Comparison of ENCODE assay signal across 14 cellular contexts in genomic region chr2:101983486-101983885, GRCh38. TPM values are rescaled to one million over a fixed set of nuclear protein-coding genes. Genes with fewer than 3 reads are reported as not detected.
A peak's percentile ranks its signal among the peaks of the same experiment; 100 is the strongest.
DNase-seq lines count a peak whose midpoint lies in the region; TF ChIP-seq lines count a peak whose summit lies in the region.
"Had no signal": no experiment of that assay in that cellular context is flagged by ENCODE, and none has a peak within 500 bp of the region (broad histone marks: within the 10 kb centered on the region; RNA-seq: fewer than 3 reads in every experiment).

No MANE protein-coding gene starts in this region.

- H4K20me1 ChIP-seq in fibroblast of lung (ENCODE audit: control insufficient read depth, extremely low read depth, insufficient read depth, low read length), result no peaks in the 10 kb centered on the region

- TF ChIP-seq CTCF in fibroblast of lung (conservative IDR thresholded peaks at IDR 0.05 in 1 of 2, IDR thresholded peaks at IDR 0.05 in 1 of 2; ENCODE audit: low read depth in 1 of 2, low read length in 2 of 2), result no peak

- H3K9me3 ChIP-seq in fibroblast of lung (ENCODE audit: control insufficient read depth, insufficient read depth, low read depth, low read length), result no peaks in the 10 kb centered on the region
- H3K9me3 ChIP-seq: neutrophil had no signal

- H3K4me3 ChIP-seq in fibroblast of lung (replicated peaks in 1 of 4; ENCODE audit: control extremely low read depth in 1 of 4, insufficient read depth in 1 of 4, low read depth in 3 of 4, low read length in 4 of 4), result no peak overlapping the region

- H3K79me2 ChIP-seq in fibroblast of lung (ENCODE audit: control insufficient read depth, insufficient read depth, low read length), result no peaks in the 10 kb centered on the region

- H3K27ac ChIP-seq in fibroblast of lung (ENCODE audit: insufficient read depth, low read length), result no peak overlapping the region
- H3K27ac ChIP-seq: KMS-11 had no signal

- H2AFZ ChIP-seq in fibroblast of lung (ENCODE audit: low read length), result no peak overlapping the region

- H3K4me2 ChIP-seq in fibroblast of lung (ENCODE audit: extremely low read depth, insufficient read depth, low read length), result no peak overlapping the region
- H3K4me2 ChIP-seq: KMS-11 had no signal

- DNase-seq in ELR (ENCODE audit: low read depth) (peak; percentile 16), NCI-H510A treated with DMSO at 0.1 percent for 48 hours (lab: John Stamatoyannopoulos, UW) (peak; percentile 65), fibroblast of lung (ENCODE audit: low read depth in 2 of 2) (peak; percentile 24 to 73), pons (ENCODE audit: low spot score) (peak; percentile 11), globus pallidus (ENCODE audit: low spot score) (no peak), KBM-7 (no peak)
- DNase-seq in stimulated activated naive CD4-positive, alpha-beta T cell (lab: John Stamatoyannopoulos, UW), result no peak
- DNase-seq: activated naive CD4-positive, alpha-beta T cell treated with anti-CD3 and anti-CD28 coated beads for 36 hours; DND-41; effector CD4-positive, alpha-beta T cell; NCI-H226; stimulated activated CD4-positive, alpha-beta T cell treated with anti-CD3 and anti-CD28 coated beads, Interleukin-4, amount 100 ng/mL, for 4 hours had no signal

- H3K4me1 ChIP-seq in fibroblast of lung (ENCODE audit: control insufficient read depth, extremely low read depth, insufficient read depth, low read length), result no peaks in the 10 kb centered on the region

- H3K27me3 ChIP-seq in fibroblast of lung (ENCODE audit: control insufficient read depth, insufficient read depth, low read length), result peaks cover 12% of the 10 kb centered on the region
- H3K27me3 ChIP-seq: neutrophil had no signal

- H3K36me3 ChIP-seq in fibroblast of lung (ENCODE audit: control insufficient read depth, insufficient read depth, low read length), result no peaks in the 10 kb centered on the region

- in situ Hi-C loops in KBM-7 (cut with MboI; ENCODE audit: low pct_unique_long_range_greater_than_20kb, low sequenced_read_pairs), result no loop called here

- no peak overlapping the region for H3K9ac ChIP-seq in fibroblast of lung (ENCODE audit: insufficient read depth, low read length)
- H3K9ac ChIP-seq: KMS-11 had no signal

RNA-seq across cellular contexts. Expression of gene IL1R2, which starts 8.3 kb away (rescaled TPM):
- total RNA-seq in fibroblast of lung, result 0.17 and 1.0 TPM in 2 replicates
- polyA plus RNA-seq in fibroblast of lung, result 0.20 and 0.51 TPM in 2 replicates
- 0.23 and 0.27 TPM in 2 replicates for polyA plus RNA-seq in fibroblast of lung (2012)
- not detected in 2 replicates for polyA minus RNA-seq in fibroblast of lung (ENCODE audit: low replicate concordance)

Comparison
In these comparisons a context has a peak if more than half of its experiments do, and no peak if none do; other contexts are left out.
1. DNase-seq: peak in ELR (single experiment), NCI-H510A treated with DMSO at 0.1 percent for 48 hours (single experiment), fibroblast of lung (2 of 2) and pons (single experiment); none in globus pallidus (single experiment), stimulated activated naive CD4-positive, alpha-beta T cell (0 of 6) and KBM-7 (single experiment).